9 cellular contexts compared by ENCODE assay signal in the genomic region with DNA sequence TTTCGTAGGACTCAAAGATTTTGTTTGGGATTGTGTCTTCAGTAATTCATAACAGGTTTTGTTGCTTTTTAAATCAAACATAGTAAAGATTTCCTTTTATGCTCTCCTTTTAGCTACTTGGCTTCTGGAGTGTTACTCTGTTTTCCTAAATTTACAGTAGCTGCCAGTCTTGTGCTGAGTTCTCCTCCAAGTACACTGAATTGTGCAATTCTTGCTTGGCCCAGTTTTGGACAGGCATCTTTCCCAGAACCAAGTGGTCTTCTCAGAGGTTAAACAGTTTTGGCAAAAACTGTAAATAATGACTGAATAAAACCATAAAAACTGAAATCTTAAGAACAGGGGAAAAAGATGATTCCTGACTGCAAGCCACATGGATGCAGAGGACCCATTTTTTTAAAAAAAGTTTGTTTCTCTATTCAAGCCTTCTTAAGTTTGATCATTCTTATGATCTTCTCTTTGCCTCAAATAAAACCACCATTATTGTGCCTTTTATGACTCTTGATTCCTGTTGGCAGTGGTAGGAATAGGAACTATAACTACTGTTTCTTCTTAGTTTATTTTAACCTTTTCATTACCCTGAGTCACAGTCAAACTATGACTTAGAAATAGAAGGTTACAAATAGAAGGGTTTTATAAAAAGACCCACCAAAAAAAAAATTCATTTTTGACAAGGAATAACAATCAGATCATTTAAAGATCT.
A peak's percentile ranks its signal among the peaks of the same experiment; 100 is the strongest.
DNase-seq lines count a peak whose midpoint lies in the region; TF ChIP-seq lines count a peak whose summit lies in the region.
"Had no signal": no experiment of that assay in that cellular context is flagged by ENCODE, and none has a peak within 500 bp of the region (broad histone marks: within the 10 kb centered on the region; RNA-seq: fewer than 3 reads in every experiment).

No MANE protein-coding gene starts in this region.

- TF ChIP-seq POLR2A in Peyer's patch (IDR thresholded peaks at IDR 0.05), result no peak

- H3K27me3 ChIP-seq in Peyer's patch, result no peaks in the 10 kb centered on the region

- H3K27ac ChIP-seq in Peyer's patch, result peak overlapping the region in 3 of 4 donors; percentile 1 to 56 (median 52)

- no peak for TF ChIP-seq CTCF in Peyer's patch (IDR thresholded peaks at IDR 0.05)

- no peaks in the 10 kb centered on the region for H3K36me3 ChIP-seq in Peyer's patch

- H3K4me3 ChIP-seq in Peyer's patch, result no peak overlapping the region

- no peaks in the 10 kb centered on the region for H3K9me3 ChIP-seq in Peyer's patch

- DNase-seq in AG20443 (ENCODE audit: low spot score), result peak; percentile 19
- peak in 1 of 3 donors; percentile 49 for DNase-seq in Peyer's patch
- peak; percentile 92 for DNase-seq in fibroblast of gingiva (ENCODE audit: low read depth)
- peak; percentile 9 for DNase-seq in pons (ENCODE audit: low spot score)
- DNase-seq in HT-29 (ENCODE audit: low spot score), result no peak
- no peak for DNase-seq in iPS-NIHi7 (ENCODE audit: extremely low spot score)
- DNase-seq in activated effector memory CD4-positive, alpha-beta T cell treated with anti-CD3 and anti-CD28 coated beads, Interleukin-2, amount 50 U/mL, for 16 hours, result no peak
- DNase-seq in HuH-7.5 (ENCODE audit: low spot score), result no peak
- DNase-seq: NCI-H2171 treated with DMSO at 0.1 percent for 48 hours had no signal

- peaks cover 0 to 16% (median 2%) of the 10 kb centered on the region in 4 donors for H3K4me1 ChIP-seq in Peyer's patch

Comparison
In these comparisons a context has a peak if more than half of its experiments do, and no peak if none do; other contexts are left out.
1. DNase-seq: peak in AG20443 (single experiment), fibroblast of gingiva (single experiment) and pons (single experiment); none in HT-29 (single experiment), iPS-NIHi7 (single experiment), activated effector memory CD4-positive, alpha-beta T cell treated with anti-CD3 and anti-CD28 coated beads, Interleukin-2, amount 50 U/mL, for 16 hours (single experiment) and HuH-7.5 (single experiment).